In genomic region chr20:32077192-32077591, GRCh38 we compare ENCODE assay signal across 12 cellular contexts. TPM values are rescaled to one million over a fixed set of nuclear protein-coding genes. Genes with fewer than 3 reads are reported as not detected.
"Had no signal": no experiment of that assay in that cellular context is flagged by ENCODE, and none has a peak within 500 bp of the region (broad histone marks: within the 10 kb centered on the region; RNA-seq: fewer than 3 reads in every experiment).

No MANE protein-coding gene starts in this region.

- H3K4me1 ChIP-seq: ascending aorta, tibial artery had no signal

- H3K27ac ChIP-seq: ascending aorta, epithelial cell of prostate, tibial artery had no signal

- H3K4me3 ChIP-seq: ascending aorta, heart right ventricle, tibial artery had no signal

- H3K36me3 ChIP-seq: ascending aorta, tibial artery had no signal

- H3K27me3 ChIP-seq: ascending aorta had no signal

- DNase-seq: activated CD4-positive, alpha-beta T cell treated with anti-CD3 and anti-CD28 coated beads, Interleukin-2, amount 50 U/mL, for 4 hours; activated CD4-positive, CD25-positive, alpha-beta regulatory T cell treated with anti-CD3 and anti-CD28 coated beads, Interleukin-2, amount 50 U/mL, for 72 hours; activated naive CD4-positive, alpha-beta T cell treated with anti-CD3 and anti-CD28 coated beads, Interleukin-2, amount 10 ng/mL, durations not matched to agents 7 days and 5 days; heart right ventricle; naive thymus-derived CD8-positive, alpha-beta T cell; posterior cingulate gyrus; retina; T-helper 2 cell; tibial artery had no signal

- H3K9me3 ChIP-seq: ascending aorta, heart right ventricle, tibial artery had no signal

RNA-seq across cellular contexts. Expression of gene HCK, which starts 25.1 kb away (rescaled TPM):
- total RNA-seq: dermis microvascular lymphatic vessel endothelial cell had no signal
